In genomic region chr1:40762144-40762923, GRCh38 we compare ENCODE assay signal across 14 cellular contexts. TPM values are rescaled to one million over a fixed set of nuclear protein-coding genes. Genes with fewer than 3 reads are reported as not detected.
DNase-seq lines count a peak whose midpoint lies in the region; ATAC-seq and TF ChIP-seq lines count a peak whose summit lies in the region.
"Had no signal": no experiment of that assay in that cellular context is flagged by ENCODE, and none has a peak within 500 bp of the region (broad histone marks: within the 10 kb centered on the region; RNA-seq: fewer than 3 reads in every experiment).

No MANE protein-coding gene starts in this region.

- no peaks in the 10 kb centered on the region for H3K9me3 Mint-ChIP-seq in activated CD4-positive, alpha-beta memory T cell treated with anti-CD3 and anti-CD28 coated beads for 36 hours
- no peaks in the 10 kb centered on the region for H3K9me3 Mint-ChIP-seq in activated CD4-positive, alpha-beta memory T cell treated with anti-CD3 and anti-CD28 coated beads, Interleukin-2, amount 10 ng/mL, durations not matched to agents 7 days and 5 days
- H3K9me3 Mint-ChIP-seq in naive thymus-derived CD8-positive, alpha-beta T cell, result no peaks in the 10 kb centered on the region
- H3K9me3 Mint-ChIP-seq: immature natural killer cell had no signal

- H3K4me3 ChIP-seq in MM.1S (ENCODE audit: low read length), result no peak overlapping the region
- H3K4me3 ChIP-seq: sigmoid colon had no signal

- H3K9me2 ChIP-seq in MM.1S (replicated peaks; ENCODE audit: insufficient read depth, low read length), result no peaks in the 10 kb centered on the region

- H3K9me3 ChIP-seq in MM.1S (replicated peaks; ENCODE audit: insufficient read depth, low read length), result no peaks in the 10 kb centered on the region
- H3K9me3 ChIP-seq: sigmoid colon had no signal

- in situ Hi-C loops in KBM-7 (cut with MboI; ENCODE audit: low pct_unique_long_range_greater_than_20kb, low sequenced_read_pairs), result no loop called here

- H3K9ac ChIP-seq in MM.1S (ENCODE audit: low read length), result no peak overlapping the region

- intact Hi-C loops in activated CD4-positive, alpha-beta memory T cell treated with anti-CD3 and anti-CD28 coated beads for 36 hours (cut with micrococcal nuclease), result no loop called here

- CTCF ChIA-PET in activated CD4-positive, alpha-beta memory T cell treated with anti-CD3 and anti-CD28 coated beads for 36 hours (lab: Charles Lee), result interaction anchor here (1.5 to 4.5 kb wide), 2 partner anchors 12 to 190 kb away, joined by 5 to 62 read pairs; no protein-coding TSS in a partner anchor
- CTCF ChIA-PET in activated CD4-positive, alpha-beta memory T cell treated with anti-CD3 and anti-CD28 coated beads, Interleukin-2, amount 10 ng/mL, durations not matched to agents 7 days and 5 days (lab: Charles Lee), result interaction anchor here (1.1 to 6.0 kb wide), 2 partner anchors 12 to 87 kb away, joined by 3 to 68 read pairs; no protein-coding TSS in a partner anchor

- H3K4me2 ChIP-seq in MM.1S (ENCODE audit: low read depth, low read length), result peak overlapping the region; percentile 40

- H3K4me1 Mint-ChIP-seq in activated CD4-positive, alpha-beta memory T cell treated with anti-CD3 and anti-CD28 coated beads for 36 hours (ENCODE audit: low read depth), result peaks cover 32% of the 10 kb centered on the region
- H3K4me1 Mint-ChIP-seq in activated CD4-positive, alpha-beta memory T cell treated with anti-CD3 and anti-CD28 coated beads, Interleukin-2, amount 10 ng/mL, durations not matched to agents 7 days and 5 days, result peaks cover 32% of the 10 kb centered on the region
- peaks cover 18 to 36% (median 29%) of the 10 kb centered on the region in 4 donors for H3K4me1 Mint-ChIP-seq in naive thymus-derived CD8-positive, alpha-beta T cell

- H3K79me2 ChIP-seq in MM.1S (ENCODE audit: low read length), result peaks cover 8% of the 10 kb centered on the region; the same call in 1 of the 2 replicates

- H3K4me3 Mint-ChIP-seq in activated CD4-positive, alpha-beta memory T cell treated with anti-CD3 and anti-CD28 coated beads for 36 hours, result no peak overlapping the region
- H3K4me3 Mint-ChIP-seq in activated CD4-positive, alpha-beta memory T cell treated with anti-CD3 and anti-CD28 coated beads, Interleukin-2, amount 10 ng/mL, durations not matched to agents 7 days and 5 days, result no peak overlapping the region
- no peak overlapping the region for H3K4me3 Mint-ChIP-seq in naive thymus-derived CD8-positive, alpha-beta T cell
- H3K4me3 Mint-ChIP-seq: immature natural killer cell had no signal

- H3K36me3 ChIP-seq in MM.1S (replicated peaks; ENCODE audit: insufficient read depth, low read length), result peaks cover 10% of the 10 kb centered on the region

- peaks cover 7% of the 10 kb centered on the region for H4K20me1 ChIP-seq in MM.1S (ENCODE audit: insufficient read depth, low read length)

- DNase-seq in activated CD4-positive, alpha-beta memory T cell treated with anti-CD3 and anti-CD28 coated beads for 36 hours, result no peak
- no peak for DNase-seq in activated CD4-positive, alpha-beta memory T cell treated with anti-CD3 and anti-CD28 coated beads, Interleukin-2, amount 10 ng/mL, durations not matched to agents 7 days and 5 days
- DNase-seq in MM.1S (peak; percentile 40), KBM-7 (no peak), activated gamma-delta T cell (lab: John Stamatoyannopoulos, UW) (no peak), SK-N-DZ (ENCODE audit: low spot score) (no peak)
- DNase-seq in naive thymus-derived CD8-positive, alpha-beta T cell, result no peak
- DNase-seq: immature natural killer cell; mesendoderm; NCI-H1092; sigmoid colon; stimulated activated CD4-positive, alpha-beta T cell treated with anti-CD3 and anti-CD28 coated beads, Interleukin-4, amount 100 ng/mL, for 4 hours; stimulated activated naive CD4-positive, alpha-beta T cell had no signal

- peak overlapping the region; percentile 33; the same call in 1 of the 2 replicates for H3K27ac ChIP-seq in MM.1S (ENCODE audit: low read length)

- peaks cover 49% of the 10 kb centered on the region for H3K36me3 Mint-ChIP-seq in activated CD4-positive, alpha-beta memory T cell treated with anti-CD3 and anti-CD28 coated beads for 36 hours
- H3K36me3 Mint-ChIP-seq in activated CD4-positive, alpha-beta memory T cell treated with anti-CD3 and anti-CD28 coated beads, Interleukin-2, amount 10 ng/mL, durations not matched to agents 7 days and 5 days (ENCODE audit: low read depth), result peaks cover 77% of the 10 kb centered on the region
- H3K36me3 Mint-ChIP-seq in naive thymus-derived CD8-positive, alpha-beta T cell, result peaks cover 4 to 88% (median 24%) of the 10 kb centered on the region in 3 donors

- POLR2A ChIA-PET in activated CD4-positive, alpha-beta memory T cell treated with anti-CD3 and anti-CD28 coated beads for 36 hours (lab: Charles Lee), result no interaction called here
- POLR2A ChIA-PET in activated CD4-positive, alpha-beta memory T cell treated with anti-CD3 and anti-CD28 coated beads, Interleukin-2, amount 10 ng/mL, durations not matched to agents 7 days and 5 days (lab: Charles Lee), result no interaction called here
- POLR2A ChIA-PET in naive thymus-derived CD8-positive, alpha-beta T cell (lab: Charles Lee), result no interaction called here

- peaks cover 45% of the 10 kb centered on the region for H3K4me1 ChIP-seq in MM.1S (ENCODE audit: low read length)

- H2AFZ ChIP-seq in MM.1S (ENCODE audit: low read length), result no peak overlapping the region

- no peaks in the 10 kb centered on the region for H3K27me3 Mint-ChIP-seq in activated CD4-positive, alpha-beta memory T cell treated with anti-CD3 and anti-CD28 coated beads for 36 hours
- H3K27me3 Mint-ChIP-seq in activated CD4-positive, alpha-beta memory T cell treated with anti-CD3 and anti-CD28 coated beads, Interleukin-2, amount 10 ng/mL, durations not matched to agents 7 days and 5 days, result no peaks in the 10 kb centered on the region
- H3K27me3 Mint-ChIP-seq in naive thymus-derived CD8-positive, alpha-beta T cell, result no peaks in the 10 kb centered on the region

- H3K27ac Mint-ChIP-seq in activated CD4-positive, alpha-beta memory T cell treated with anti-CD3 and anti-CD28 coated beads for 36 hours, result peak overlapping the region; percentile 11
- H3K27ac Mint-ChIP-seq in activated CD4-positive, alpha-beta memory T cell treated with anti-CD3 and anti-CD28 coated beads, Interleukin-2, amount 10 ng/mL, durations not matched to agents 7 days and 5 days, result no peak overlapping the region
- peak overlapping the region in 7 of 10 donors; percentile 32 to 72 (median 58) for H3K27ac Mint-ChIP-seq in naive thymus-derived CD8-positive, alpha-beta T cell

- H3K27me3 ChIP-seq in MM.1S (replicated peaks; ENCODE audit: insufficient read depth, low read length), result no peaks in the 10 kb centered on the region
- H3K27me3 ChIP-seq: sigmoid colon had no signal

- H3F3A ChIP-seq in MM.1S (ENCODE audit: insufficient read depth, low read length), result peaks cover 25% of the 10 kb centered on the region

- TF ChIP-seq CTCF in MM.1S (IDR thresholded peaks at IDR 0.05; ENCODE audit: low read length), result no peak

- ATAC-seq in GM18907 (IDR thresholded peaks at IDR 0.05; ENCODE audit: unreplicated experiment), result peak; percentile 45
- no peak for ATAC-seq in naive thymus-derived CD8-positive, alpha-beta T cell

RNA-seq across cellular contexts. Expression of gene KCNQ4, which starts 21.3 kb away (rescaled TPM):
- under 1 TPM; 0.45 to 0.53 TPM for total RNA-seq in activated CD4-positive, alpha-beta memory T cell treated with anti-CD3 and anti-CD28 coated beads for 36 hours
- under 1 TPM; 0.45 to 0.60 TPM for total RNA-seq in activated CD4-positive, alpha-beta memory T cell treated with anti-CD3 and anti-CD28 coated beads, Interleukin-2, amount 10 ng/mL, durations not matched to agents 7 days and 5 days
- under 1 TPM; 0.18 to 0.25 TPM for total RNA-seq in naive thymus-derived CD8-positive, alpha-beta T cell
- polyA plus RNA-seq in naive thymus-derived CD8-positive, alpha-beta T cell, result under 1 TPM; 0.08 to 0.17 (median 0.08) TPM
- 2.5 and 2.6 TPM in 2 replicates for polyA plus RNA-seq in SK-N-DZ (2014; cell fraction: cytosol; rRNA removed)
- polyA plus RNA-seq in SK-N-DZ (2014; cell fraction: nucleus; rRNA removed), result 4.0 and 4.4 TPM in 2 replicates
- polyA plus RNA-seq: immature natural killer cell had no signal
